Comparison of ENCODE assay signal across 8 cellular contexts in the genomic region with DNA sequence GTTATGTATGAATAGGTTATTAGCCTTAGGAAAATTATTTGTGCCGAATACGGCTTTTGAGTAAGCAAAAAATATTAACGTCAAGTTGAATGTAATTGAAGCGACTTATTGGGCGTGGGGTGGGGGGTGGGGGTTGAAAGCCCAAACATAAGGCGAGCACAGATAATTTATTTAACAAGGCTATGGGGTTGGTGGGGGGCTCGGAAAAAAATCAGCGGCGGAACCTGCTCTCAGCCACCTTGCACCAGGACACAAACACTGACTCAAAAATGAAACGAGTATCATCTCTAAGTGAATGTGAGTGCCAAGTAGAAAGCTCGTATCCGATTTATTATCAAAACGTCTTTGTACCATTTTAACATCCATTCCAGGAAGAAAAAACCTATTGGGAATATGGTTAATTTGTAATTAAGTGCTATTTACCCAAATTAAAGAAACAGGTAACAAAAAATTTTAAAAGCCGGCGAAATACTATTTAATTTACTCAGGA. TPM values are rescaled to one million over a fixed set of nuclear protein-coding genes. Genes with fewer than 3 reads are reported as not detected.
DNase-seq lines count a peak whose midpoint lies in the region; ATAC-seq and TF ChIP-seq lines count a peak whose summit lies in the region.

No MANE protein-coding gene starts in this region.

- H3K9me3 ChIP-seq in MM.1S (replicated peaks; ENCODE audit: insufficient read depth, low read length): no peaks in the 10 kb centered on the region
- H3K9me3 ChIP-seq in colonic mucosa: no peaks in the 10 kb centered on the region
- no peaks in the 10 kb centered on the region for H3K9me3 ChIP-seq in mucosa of rectum (ENCODE audit: control insufficient read depth in 2 of 2, low read length in 2 of 2)

- H3K36me3 ChIP-seq in MM.1S (replicated peaks; ENCODE audit: insufficient read depth, low read length): no peaks in the 10 kb centered on the region
- H3K36me3 ChIP-seq in colonic mucosa: no peaks in the 10 kb centered on the region
- no peaks in the 10 kb centered on the region for H3K36me3 ChIP-seq in mucosa of rectum (ENCODE audit: control insufficient read depth in 2 of 2, insufficient read depth in 2 of 2, low read length in 2 of 2)

- H3K4me3 ChIP-seq in MM.1S (ENCODE audit: low read length) (peak overlapping the region; percentile 57), colonic mucosa (peak overlapping the region; percentile 87), mucosa of rectum (ENCODE audit: low read length in 2 of 2) (peak overlapping the region; percentile 67 to 89)

- peak overlapping the region; percentile 47 for H2AFZ ChIP-seq in MM.1S (ENCODE audit: low read length)

- H4K20me1 ChIP-seq in MM.1S (ENCODE audit: insufficient read depth, low read length): no peaks in the 10 kb centered on the region

- peak overlapping the region; percentile 95; the same call in 1 of the 2 replicates for H3K27ac ChIP-seq in MM.1S (ENCODE audit: low read length)
- H3K27ac ChIP-seq in colonic mucosa: peak overlapping the region; percentile 97
- peak overlapping the region; percentile 96 to 98 for H3K27ac ChIP-seq in mucosa of rectum (ENCODE audit: low read depth in 2 of 2, low read length in 2 of 2)

- intact Hi-C loops in colonic mucosa (cut with DNase I) (loop anchor here (5.0 kb wide), 2 partner anchors 88 to 227 kb away; a partner anchor contains a TSS), sciatic nerve (cut with DNase I) (no loop called here)

- H3K27me3 ChIP-seq in MM.1S (replicated peaks; ENCODE audit: insufficient read depth, low read length) (no peaks in the 10 kb centered on the region), colonic mucosa (no peaks in the 10 kb centered on the region), mucosa of rectum (ENCODE audit: control insufficient read depth in 2 of 2, insufficient read depth in 2 of 2, low read length in 2 of 2) (no peaks in the 10 kb centered on the region)

- TF ChIP-seq CTCF in MM.1S (IDR thresholded peaks at IDR 0.05; ENCODE audit: low read length): no peak
- no peak for TF ChIP-seq CTCF in colonic mucosa (IDR thresholded peaks at IDR 0.05)

- H3K9me2 ChIP-seq in MM.1S (replicated peaks; ENCODE audit: insufficient read depth, low read length): no peaks in the 10 kb centered on the region

- H3K4me1 ChIP-seq in MM.1S (ENCODE audit: low read length) (0 out of 2 replicates have a peak, but pooled peaks cover 2% of the 10 kb centered on the region), colonic mucosa (peaks cover 6% of the 10 kb centered on the region), mucosa of rectum (ENCODE audit: control insufficient read depth in 2 of 2, insufficient read depth in 2 of 2, low read length in 2 of 2) (peaks cover 4 to 8% of the 10 kb centered on the region in 2 donors)

- ATAC-seq in sciatic nerve (no peak), HG02970 (IDR thresholded peaks at IDR 0.05; ENCODE audit: low FRiP score, unreplicated experiment) (no peak)

- peak; percentile 2 for DNase-seq in Daoy (ENCODE audit: low read depth)
- DNase-seq in MM.1S: peak; percentile 21
- no peak for DNase-seq in colonic mucosa
- no peak for DNase-seq in sciatic nerve (ENCODE audit: low spot score)
- DNase-seq in foreskin melanocyte: no peak
- DNase-seq in NCI-H510A treated with DMSO at 0.1 percent for 48 hours (lab: John Stamatoyannopoulos, UW): no peak

- peak overlapping the region; percentile 85 for H3K4me2 ChIP-seq in MM.1S (ENCODE audit: low read depth, low read length)

- H3F3A ChIP-seq in MM.1S (ENCODE audit: insufficient read depth, low read length): peaks cover 14% of the 10 kb centered on the region

- H3K9ac ChIP-seq in MM.1S (ENCODE audit: low read length) (peak overlapping the region; percentile 96), colonic mucosa (ENCODE audit: low read depth in 2 of 2, low read length in 2 of 2) (peak overlapping the region; percentile 77 to 78), mucosa of rectum (ENCODE audit: low read depth in 1 of 2, low read length in 2 of 2) (peak overlapping the region; percentile 80 to 88)

- H3K79me2 ChIP-seq in MM.1S (ENCODE audit: low read length): peaks cover 33% of the 10 kb centered on the region

RNA-seq across cellular contexts. Expression of a gene that starts 0.9 kb away (rescaled TPM):
- 8.4 and 12.6 TPM in 2 replicates for total RNA-seq in Daoy (2014; rRNA removed; shearing (Covaris generic))
- 10 to 100 TPM; 28.8 to 29.5 TPM for total RNA-seq in colonic mucosa
- total RNA-seq in sciatic nerve: 28.0 TPM

Comparison
In these comparisons a context has a peak if more than half of its experiments do, and no peak if none do; other contexts are left out.
1. DNase-seq: peak in Daoy (single experiment) and MM.1S (single experiment); none in colonic mucosa (single experiment), sciatic nerve (single experiment), foreskin melanocyte (single experiment) and NCI-H510A treated with DMSO at 0.1 percent for 48 hours (single experiment).
2. Peak in every context shown above with its lines, with median percentiles within 50 percentile points of each other: H3K27ac ChIP-seq, H3K4me3 ChIP-seq and H3K9ac ChIP-seq.